8 cellular contexts compared by ENCODE assay signal in the genomic region with DNA sequence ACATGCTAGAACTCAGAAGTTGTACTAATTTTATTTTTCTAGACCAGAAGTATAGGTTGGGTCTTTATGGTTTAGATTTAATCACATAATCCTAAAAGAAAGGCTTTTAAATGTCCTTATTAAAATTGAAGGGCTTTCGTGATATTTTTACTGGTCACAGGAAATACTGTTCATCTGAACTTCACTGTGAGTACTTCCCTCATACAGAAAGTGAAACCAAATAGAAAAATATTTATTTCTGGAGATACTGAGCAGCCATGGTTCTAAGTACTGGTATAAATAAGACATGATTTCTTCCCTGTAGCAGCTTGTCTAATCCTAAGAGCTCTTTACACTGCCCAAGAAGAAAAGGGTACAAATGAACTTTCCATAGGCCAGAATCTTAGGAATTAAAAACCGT. TPM values are rescaled to one million over a fixed set of nuclear protein-coding genes. Genes with fewer than 3 reads are reported as not detected.
A peak's percentile ranks its signal among the peaks of the same experiment; 100 is the strongest.
DNase-seq lines count a peak whose midpoint lies in the region; ATAC-seq and TF ChIP-seq lines count a peak whose summit lies in the region.

No MANE protein-coding gene starts in this region.

- H3K27ac Mint-ChIP-seq in activated B cell treated with CpG ODN at 0.5 μM for 24 hours (peak overlapping the region; percentile 81), glutamatergic neuron (ENCODE audit: unreplicated experiment) (no peak overlapping the region)

- H3K4me1 Mint-ChIP-seq in activated B cell treated with CpG ODN at 0.5 μM for 24 hours (peaks cover 68% of the 10 kb centered on the region), glutamatergic neuron (ENCODE audit: low read depth, unreplicated experiment) (peaks cover 19% of the 10 kb centered on the region)

- H3K4me3 Mint-ChIP-seq in activated B cell treated with CpG ODN at 0.5 μM for 24 hours (peak overlapping the region; percentile 91), glutamatergic neuron (ENCODE audit: unreplicated experiment) (no peak overlapping the region)

- H3K9me3 Mint-ChIP-seq in activated B cell treated with CpG ODN at 0.5 μM for 24 hours (no peaks in the 10 kb centered on the region), glutamatergic neuron (ENCODE audit: unreplicated experiment) (peaks cover 7% of the 10 kb centered on the region)

- ATAC-seq in HG03354 (IDR thresholded peaks at IDR 0.05; ENCODE audit: poor library complexity, severe bottlenecking, unreplicated experiment) = peak; percentile 42
- peak; percentile 22 for ATAC-seq in activated B cell treated with CpG ODN at 0.5 μM for 24 hours (ENCODE audit: low read depth)
- ATAC-seq in left ventricle myocardium superior = peak; percentile 33
- peak; percentile 42 for ATAC-seq in stimulated activated naive CD8-positive, alpha-beta T cell treated with anti-CD3 and anti-CD28 coated beads, Interleukin-15, Interleukin-2, amounts not matched to agents 100 U/mL and 50 U/mL, for 24 hours

- TF ChIP-seq CTCF in activated B cell treated with CpG ODN at 0.5 μM for 24 hours (IDR thresholded peaks at IDR 0.05) (no peak), glutamatergic neuron (IDR thresholded peaks at IDR 0.05; ENCODE audit: partially characterized antibody, unreplicated experiment) (no peak)

- H3K27me3 Mint-ChIP-seq in activated B cell treated with CpG ODN at 0.5 μM for 24 hours (no peaks in the 10 kb centered on the region), glutamatergic neuron (ENCODE audit: unreplicated experiment) (peaks cover 5% of the 10 kb centered on the region)

- CTCF ChIA-PET in activated B cell treated with CpG ODN at 0.5 μM for 24 hours (lab: Charles Lee) = no interaction called here

- DNase-seq in DMS79 treated with DMSO at 0.1 percent for 48 hours (lab: John Stamatoyannopoulos, UW) = peak; percentile 3
- DNase-seq in DMS79 (lab: John Stamatoyannopoulos, UW) = no peak
- no peak for DNase-seq in activated B cell treated with CpG ODN at 0.5 μM for 24 hours
- DNase-seq in left ventricle myocardium superior = no peak
- no peak for DNase-seq in stimulated activated naive CD8-positive, alpha-beta T cell treated with anti-CD3 and anti-CD28 coated beads, Interleukin-15, Interleukin-2, amounts not matched to agents 100 U/mL and 50 U/mL, for 24 hours
- no peak for DNase-seq in glutamatergic neuron
- no peak for DNase-seq in foreskin melanocyte

- POLR2A ChIA-PET in activated B cell treated with CpG ODN at 0.5 μM for 24 hours (lab: Charles Lee) = no interaction called here

- H3K36me3 Mint-ChIP-seq in activated B cell treated with CpG ODN at 0.5 μM for 24 hours (ENCODE audit: low read depth) (peaks cover 20% of the 10 kb centered on the region), glutamatergic neuron (ENCODE audit: unreplicated experiment) (no peaks in the 10 kb centered on the region)

- intact Hi-C loops in activated B cell treated with CpG ODN at 0.5 μM for 24 hours (cut with micrococcal nuclease) (loop anchor here (1.0 to 10.0 kb wide), 5 partner anchors 8 to 1689 kb away; partner anchors contain the start of genes ACKR2, EXOSC7, HIGD1A and KIAA1143), left ventricle myocardium superior (cut with micrococcal nuclease) (no loop called here)

RNA-seq across cellular contexts. Expression of gene SNRK, which starts 2.0 kb away (rescaled TPM):
- 31.1 TPM in 2 replicates for total RNA-seq in activated B cell treated with CpG ODN at 0.5 μM for 24 hours
- total RNA-seq in left ventricle myocardium superior = 23.6 TPM
- total RNA-seq in glutamatergic neuron (ENCODE audit: unreplicated experiment) = 21.3 TPM
